16 cellular contexts compared by ENCODE assay signal in the genomic region with DNA sequence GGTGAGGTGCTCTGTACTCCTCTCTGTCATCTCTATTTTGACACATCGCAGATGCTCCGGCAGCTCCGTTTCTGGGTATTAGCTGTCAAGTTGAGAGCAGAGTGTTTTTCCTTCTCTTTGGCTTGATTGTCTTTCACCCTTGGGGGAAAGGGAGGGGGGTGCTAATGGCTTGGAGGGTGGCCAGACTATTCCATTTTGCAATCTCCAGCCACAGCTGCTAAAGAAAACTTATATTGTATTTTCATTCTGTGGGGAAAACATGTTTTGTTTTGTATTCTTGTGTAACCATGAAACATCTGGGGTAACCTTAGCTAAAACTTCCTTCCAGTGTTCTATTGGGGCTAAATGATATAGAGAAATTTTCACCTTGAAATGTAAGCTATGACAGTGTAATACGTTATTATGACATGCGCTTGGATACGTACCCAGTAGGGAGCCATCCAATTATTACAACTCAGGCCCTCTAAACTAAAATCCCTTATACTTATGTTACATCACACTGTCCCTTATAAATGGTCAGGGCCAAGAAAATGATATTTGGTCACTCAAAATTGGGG. TPM values are rescaled to one million over a fixed set of nuclear protein-coding genes. Genes with fewer than 3 reads are reported as not detected.
DNase-seq lines count a peak whose midpoint lies in the region; ATAC-seq and TF ChIP-seq lines count a peak whose summit lies in the region.
"Had no signal": no experiment of that assay in that cellular context is flagged by ENCODE, and none has a peak within 500 bp of the region (broad histone marks: within the 10 kb centered on the region; RNA-seq: fewer than 3 reads in every experiment).

No MANE protein-coding gene starts in this region.

- H3K9me3 ChIP-seq in HEK293 (ENCODE audit: control insufficient read depth, insufficient read depth, low read depth, low read length) (no peaks in the 10 kb centered on the region), right atrium auricular region (no peaks in the 10 kb centered on the region), skeletal muscle satellite cell (replicated peaks; ENCODE audit: low read length) (no peaks in the 10 kb centered on the region), MG63 (0 out of 2 replicates have a peak, but pooled peaks cover 2% of the 10 kb centered on the region)

- H3K27me3 ChIP-seq in right atrium auricular region (no peaks in the 10 kb centered on the region), skeletal muscle satellite cell (ENCODE audit: control insufficient read depth, insufficient read depth, low read length) (no peaks in the 10 kb centered on the region), MG63 (no peaks in the 10 kb centered on the region)

- H3K4me3 ChIP-seq in HEK293 (ENCODE audit: low read depth, low read length) (no peak overlapping the region), right atrium auricular region (no peak overlapping the region), skeletal muscle satellite cell (ENCODE audit: low read length) (no peak overlapping the region), MG63 (no peak overlapping the region)
- H3K4me3 ChIP-seq: SK-N-MC had no signal

- no peak overlapping the region for H3K9ac ChIP-seq in skeletal muscle satellite cell (ENCODE audit: low read depth, low read length)

- no peak overlapping the region for H3K27ac ChIP-seq in HEK293 (ENCODE audit: extremely low read depth, low read depth, low read length)
- peak overlapping the region; percentile 90 for H3K27ac ChIP-seq in caudate nucleus (ENCODE audit: low read depth, low read length)
- H3K27ac ChIP-seq in right atrium auricular region = peak overlapping the region; percentile 32 to 59
- H3K27ac ChIP-seq: SK-N-MC had no signal

- TF ChIP-seq CTCF in HEK293 (tag by site-specific recombination; IDR thresholded peaks at IDR 0.05) (no peak), right atrium auricular region (IDR thresholded peaks at IDR 0.05) (no peak)

- peak overlapping the region; percentile 45 for H3K4me2 ChIP-seq in skeletal muscle satellite cell (ENCODE audit: low read length)

- POLR2A ChIA-PET in HEK293 (lab: Yijun Ruan, JAX) = no interaction called here

- H3K4me1 ChIP-seq in HEK293 (ENCODE audit: control insufficient read depth, insufficient read depth, low read length) = peaks cover 8% of the 10 kb centered on the region
- peaks cover 0 to 32% of the 10 kb centered on the region in 2 donors for H3K4me1 ChIP-seq in right atrium auricular region
- H3K4me1 ChIP-seq in skeletal muscle satellite cell (ENCODE audit: control insufficient read depth, insufficient read depth, low read length) = peaks cover 42% of the 10 kb centered on the region

- DNase-seq in caudate nucleus (lab: John Stamatoyannopoulos, UW) = peak in 10 of 61 donors; percentile 17 to 53 (median 40)
- no peak for DNase-seq in right atrium auricular region (ENCODE audit: low spot score)
- DNase-seq in MG63 = no peak
- DNase-seq: activated CD4-positive, alpha-beta T cell treated with anti-CD3 and anti-CD28 coated beads for 4 hours; activated naive CD4-positive, alpha-beta T cell; CD4-positive, alpha-beta T cell; islet precursor cell; MM.1S; NCI-H526; trophoblast cell had no signal

- ATAC-seq in GM19324 (IDR thresholded peaks at IDR 0.05; ENCODE audit: low FRiP score, unreplicated experiment) = no peak
- ATAC-seq in GM18873 (IDR thresholded peaks at IDR 0.05; ENCODE audit: low FRiP score, unreplicated experiment) = no peak
- ATAC-seq in HG03354 (IDR thresholded peaks at IDR 0.05; ENCODE audit: poor library complexity, severe bottlenecking, unreplicated experiment) = no peak

- H3K36me3 ChIP-seq in HEK293 (ENCODE audit: control insufficient read depth in 2 of 2, insufficient read depth in 1 of 2, low read length in 2 of 2) (no peaks in the 10 kb centered on the region), right atrium auricular region (no peaks in the 10 kb centered on the region), skeletal muscle satellite cell (ENCODE audit: insufficient read depth, low read length) (no peaks in the 10 kb centered on the region), MG63 (no peaks in the 10 kb centered on the region)

- CTCF ChIA-PET in HEK293 (lab: Yijun Ruan, JAX) = interaction anchor here (0.7 to 2.8 kb wide), 5 partner anchors 9 to 189 kb away, joined by 3 to 17 read pairs (median 7); no protein-coding TSS in a partner anchor

TF ChIP-seq in HEK293, 187 proteins besides CTCF, POLR2A, EP300 and RAD21:
- peak; percentile 66 for TF ChIP-seq ZNF133 (tag by site-specific recombination; IDR thresholded peaks at IDR 0.05)
- TF ChIP-seq, protein P1, sequence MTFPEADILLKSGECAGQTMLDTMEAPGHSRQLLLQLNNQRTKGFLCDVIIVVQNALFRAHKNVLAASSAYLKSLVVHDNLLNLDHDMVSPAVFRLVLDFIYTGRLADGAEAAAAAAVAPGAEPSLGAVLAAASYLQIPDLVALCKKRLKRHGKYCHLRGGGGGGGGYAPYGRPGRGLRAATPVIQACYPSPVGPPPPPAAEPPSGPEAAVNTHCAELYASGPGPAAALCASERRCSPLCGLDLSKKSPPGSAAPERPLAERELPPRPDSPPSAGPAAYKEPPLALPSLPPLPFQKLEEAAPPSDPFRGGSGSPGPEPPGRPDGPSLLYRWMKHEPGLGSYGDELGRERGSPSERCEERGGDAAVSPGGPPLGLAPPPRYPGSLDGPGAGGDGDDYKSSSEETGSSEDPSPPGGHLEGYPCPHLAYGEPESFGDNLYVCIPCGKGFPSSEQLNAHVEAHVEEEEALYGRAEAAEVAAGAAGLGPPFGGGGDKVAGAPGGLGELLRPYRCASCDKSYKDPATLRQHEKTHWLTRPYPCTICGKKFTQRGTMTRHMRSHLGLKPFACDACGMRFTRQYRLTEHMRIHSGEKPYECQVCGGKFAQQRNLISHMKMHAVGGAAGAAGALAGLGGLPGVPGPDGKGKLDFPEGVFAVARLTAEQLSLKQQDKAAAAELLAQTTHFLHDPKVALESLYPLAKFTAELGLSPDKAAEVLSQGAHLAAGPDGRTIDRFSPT (tag by site-specific recombination; IDR thresholded peaks at IDR 0.05) = no peak
- TF ChIP-seq, protein P2, sequence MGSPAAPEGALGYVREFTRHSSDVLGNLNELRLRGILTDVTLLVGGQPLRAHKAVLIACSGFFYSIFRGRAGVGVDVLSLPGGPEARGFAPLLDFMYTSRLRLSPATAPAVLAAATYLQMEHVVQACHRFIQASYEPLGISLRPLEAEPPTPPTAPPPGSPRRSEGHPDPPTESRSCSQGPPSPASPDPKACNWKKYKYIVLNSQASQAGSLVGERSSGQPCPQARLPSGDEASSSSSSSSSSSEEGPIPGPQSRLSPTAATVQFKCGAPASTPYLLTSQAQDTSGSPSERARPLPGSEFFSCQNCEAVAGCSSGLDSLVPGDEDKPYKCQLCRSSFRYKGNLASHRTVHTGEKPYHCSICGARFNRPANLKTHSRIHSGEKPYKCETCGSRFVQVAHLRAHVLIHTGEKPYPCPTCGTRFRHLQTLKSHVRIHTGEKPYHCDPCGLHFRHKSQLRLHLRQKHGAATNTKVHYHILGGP (tag by site-specific recombination; IDR thresholded peaks at IDR 0.05) = no peak
- no peak for TF ChIP-seq ZNF76 (tag by site-specific recombination; IDR thresholded peaks at IDR 0.05; ENCODE audit: borderline replicate concordance, low read depth)
- TF ChIP-seq, protein P3, sequence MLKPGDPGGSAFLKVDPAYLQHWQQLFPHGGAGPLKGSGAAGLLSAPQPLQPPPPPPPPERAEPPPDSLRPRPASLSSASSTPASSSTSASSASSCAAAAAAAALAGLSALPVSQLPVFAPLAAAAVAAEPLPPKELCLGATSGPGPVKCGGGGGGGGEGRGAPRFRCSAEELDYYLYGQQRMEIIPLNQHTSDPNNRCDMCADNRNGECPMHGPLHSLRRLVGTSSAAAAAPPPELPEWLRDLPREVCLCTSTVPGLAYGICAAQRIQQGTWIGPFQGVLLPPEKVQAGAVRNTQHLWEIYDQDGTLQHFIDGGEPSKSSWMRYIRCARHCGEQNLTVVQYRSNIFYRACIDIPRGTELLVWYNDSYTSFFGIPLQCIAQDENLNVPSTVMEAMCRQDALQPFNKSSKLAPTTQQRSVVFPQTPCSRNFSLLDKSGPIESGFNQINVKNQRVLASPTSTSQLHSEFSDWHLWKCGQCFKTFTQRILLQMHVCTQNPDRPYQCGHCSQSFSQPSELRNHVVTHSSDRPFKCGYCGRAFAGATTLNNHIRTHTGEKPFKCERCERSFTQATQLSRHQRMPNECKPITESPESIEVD (tag by site-specific recombination; IDR thresholded peaks at IDR 0.05) = peak; percentile 11; the same call in 1 of the 2 replicates

RNA-seq across cellular contexts. Expression of a gene that starts 14.0 kb away (rescaled TPM):
- 10 to 100 TPM; 20.2 to 57.8 TPM for total RNA-seq in right atrium auricular region
- 37.5 and 45.7 TPM in 2 replicates for total RNA-seq in skeletal muscle satellite cell (2012; rRNA removed)
- 62.8 and 116 TPM in 2 replicates for total RNA-seq in MG63 (2014; rRNA removed; shearing (Covaris generic); ENCODE audit: low replicate concordance)

RNA-seq across cellular contexts. Expression of a gene that starts 24.2 kb away (rescaled TPM):
- total RNA-seq in right atrium auricular region = 1 to 10 TPM; 3.1 to 6.3 TPM
- total RNA-seq in skeletal muscle satellite cell (2012; rRNA removed) = 2.0 and 2.4 TPM in 2 replicates
- 5.6 and 8.9 TPM in 2 replicates for total RNA-seq in MG63 (2014; rRNA removed; shearing (Covaris generic); ENCODE audit: low replicate concordance)
- total RNA-seq: CD4-positive, alpha-beta T cell had no signal

RNA-seq across cellular contexts. Expression of a gene that starts 24.6 kb away (rescaled TPM):
- 10 to 100 TPM; 23.4 to 35.3 TPM for total RNA-seq in right atrium auricular region
- total RNA-seq in skeletal muscle satellite cell (2012; rRNA removed) = 6.3 and 6.6 TPM in 2 replicates
- total RNA-seq in MG63 (2014; rRNA removed; shearing (Covaris generic); ENCODE audit: low replicate concordance) = 8.3 and 18.1 TPM in 2 replicates
